ENCODE assay signal across 22 cellular contexts in the genomic region with DNA sequence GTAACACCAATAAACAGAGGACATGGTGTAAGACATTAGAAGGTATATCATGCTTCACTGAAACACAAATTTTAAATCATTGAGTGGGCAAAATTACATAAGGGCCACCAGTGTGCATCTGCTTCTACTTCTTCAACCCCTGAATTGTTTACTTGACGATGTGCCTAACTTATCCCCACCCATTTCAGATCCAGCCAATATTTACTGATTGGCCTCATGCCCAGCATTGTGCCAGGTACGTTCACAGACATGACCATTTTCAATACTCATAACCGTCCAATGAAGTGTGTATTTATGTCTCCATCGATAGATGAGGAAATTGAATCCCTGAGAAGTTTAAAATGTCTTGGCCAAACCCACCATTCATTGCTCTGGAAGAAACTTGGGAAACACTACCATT.
DNase-seq lines count a peak whose midpoint lies in the region; ATAC-seq and TF ChIP-seq lines count a peak whose summit lies in the region.
"Had no signal": no experiment of that assay in that cellular context is flagged by ENCODE, and none has a peak within 500 bp of the region (broad histone marks: within the 10 kb centered on the region; RNA-seq: fewer than 3 reads in every experiment).

No MANE protein-coding gene starts in this region.

- CTCF ChIA-PET in Calu3 (lab: Charles Lee), result no interaction called here

- H3K4me1 Mint-ChIP-seq in Calu3 (ENCODE audit: low read depth, unreplicated experiment), result peaks cover 8% of the 10 kb centered on the region
- H3K4me1 Mint-ChIP-seq: activated B cell treated with CpG ODN at 0.5 μM for 24 hours; CD4-positive, alpha-beta memory T cell; stimulated activated naive CD8-positive, alpha-beta T cell treated with anti-CD3 and anti-CD28 coated beads, Interleukin-15, amount 100 ng/mL, for 72 hours had no signal

- BruUV-seq in Calu3 (replicated peaks; lab: Mats Ljungman, UMichigan), result no TSS peak

- TF ChIP-seq POLR2A in body of pancreas (IDR thresholded peaks at IDR 0.05), result no peak

- H3K4me3 ChIP-seq in body of pancreas, result no peak overlapping the region
- H3K4me3 ChIP-seq: left ventricle myocardium inferior, ovary had no signal

- peaks cover 5% of the 10 kb centered on the region for H3K4me1 ChIP-seq in body of pancreas
- H3K4me1 ChIP-seq: left ventricle myocardium inferior had no signal

- no peaks in the 10 kb centered on the region for H3K9me3 ChIP-seq in body of pancreas
- H3K9me3 ChIP-seq: left ventricle myocardium inferior, ovary had no signal

- intact Hi-C loops in Calu3 (cut with micrococcal nuclease; ENCODE audit: unreplicated experiment) (no loop called here), body of pancreas (cut with DNase I) (no loop called here)

- no peak overlapping the region for H3K27ac ChIP-seq in body of pancreas
- H3K27ac ChIP-seq: left ventricle myocardium inferior, ovary, RWPE1 had no signal

- no peak overlapping the region for H3K27ac Mint-ChIP-seq in Calu3 (ENCODE audit: unreplicated experiment)
- H3K27ac Mint-ChIP-seq: activated B cell treated with CpG ODN at 0.5 μM for 24 hours; CD4-positive, alpha-beta memory T cell; nephron; stimulated activated naive CD8-positive, alpha-beta T cell treated with anti-CD3 and anti-CD28 coated beads, Interleukin-15, amount 100 ng/mL, for 72 hours had no signal

- no peaks in the 10 kb centered on the region for H3K27me3 ChIP-seq in body of pancreas
- H3K27me3 ChIP-seq: ovary had no signal

- H3K36me3 ChIP-seq in body of pancreas (replicated peaks in 1 of 2; ENCODE audit: insufficient read depth in 1 of 2, low read depth in 2 of 2), result no peaks in the 10 kb centered on the region
- H3K36me3 ChIP-seq: left ventricle myocardium inferior, ovary had no signal

- H3K36me3 Mint-ChIP-seq in Calu3 (ENCODE audit: insufficient read depth, unreplicated experiment), result peaks cover 18% of the 10 kb centered on the region
- H3K36me3 Mint-ChIP-seq: CD4-positive, alpha-beta memory T cell had no signal

- ATAC-seq in body of pancreas, result no peak
- ATAC-seq in GM19397 (IDR thresholded peaks at IDR 0.05; ENCODE audit: unreplicated experiment), result no peak
- ATAC-seq: right cardiac atrium; stimulated activated naive CD8-positive, alpha-beta T cell treated with anti-CD3 and anti-CD28 coated beads, Interleukin-15, amount 100 ng/mL, for 72 hours had no signal

- 12 to 19% methylated on average over 4 of the region's 4 CpGs for WGBS in body of pancreas, 2 donors

- no peaks in the 10 kb centered on the region for H3K9me3 Mint-ChIP-seq in Calu3 (ENCODE audit: low read depth, unreplicated experiment)
- H3K9me3 Mint-ChIP-seq: activated B cell treated with CpG ODN at 0.5 μM for 24 hours; stimulated activated naive CD8-positive, alpha-beta T cell treated with anti-CD3 and anti-CD28 coated beads, Interleukin-15, amount 100 ng/mL, for 72 hours had no signal

- no peak for TF ChIP-seq CTCF in Calu3 (IDR thresholded peaks at IDR 0.05; ENCODE audit: unreplicated experiment)
- no peak for TF ChIP-seq CTCF in body of pancreas (IDR thresholded peaks at IDR 0.05)

- peak; percentile 10 for DNase-seq in Calu3
- DNase-seq in HT-29 (ENCODE audit: low spot score), result peak; percentile 27
- DNase-seq in NCI-H345 treated with DMSO at 0.1 percent for 48 hours (lab: John Stamatoyannopoulos, UW; ENCODE audit: unreplicated experiment), result peak; percentile 73
- peak; percentile 10 to 40 (median 24) for DNase-seq in body of pancreas
- DNase-seq in COLO829 (ENCODE audit: low spot score), result no peak
- DNase-seq in GM03348 (ENCODE audit: low spot score), result no peak
- no peak for DNase-seq in pons (ENCODE audit: low spot score)
- DNase-seq: activated B cell treated with CpG ODN at 0.5 μM for 24 hours; activated CD4-positive, alpha-beta T cell treated with anti-CD3 and anti-CD28 coated beads, Interleukin-2, amount 50 U/mL, for 4 hours; activated CD8-positive, alpha-beta memory T cell treated with anti-CD3 and anti-CD28 coated beads, Interleukin-2, amount 50 U/mL, for 4 hours; CD4-positive, alpha-beta memory T cell; foreskin fibroblast; IMR-90; left ventricle myocardium inferior; ovary; right cardiac atrium; stimulated activated naive CD8-positive, alpha-beta T cell treated with anti-CD3 and anti-CD28 coated beads, Interleukin-15, amount 100 ng/mL, for 72 hours; T-helper 9 cell; trophoblast cell had no signal

- H3K27me3 Mint-ChIP-seq in Calu3 (ENCODE audit: unreplicated experiment), result no peaks in the 10 kb centered on the region
- H3K27me3 Mint-ChIP-seq: activated B cell treated with CpG ODN at 0.5 μM for 24 hours; CD4-positive, alpha-beta memory T cell; stimulated activated naive CD8-positive, alpha-beta T cell treated with anti-CD3 and anti-CD28 coated beads, Interleukin-15, amount 100 ng/mL, for 72 hours had no signal

- H3K4me3 Mint-ChIP-seq in Calu3 (ENCODE audit: low read depth, unreplicated experiment), result no peak overlapping the region
- H3K4me3 Mint-ChIP-seq: activated B cell treated with CpG ODN at 0.5 μM for 24 hours; CD4-positive, alpha-beta memory T cell; nephron; stimulated activated naive CD8-positive, alpha-beta T cell treated with anti-CD3 and anti-CD28 coated beads, Interleukin-15, amount 100 ng/mL, for 72 hours had no signal

Comparison
In these comparisons a context has a peak if more than half of its experiments do, and no peak if none do; other contexts are left out.
1. DNase-seq: peak in Calu3 (single experiment), HT-29 (single experiment), NCI-H345 treated with DMSO at 0.1 percent for 48 hours (single experiment) and body of pancreas (4 of 4); none in COLO829 (single experiment), GM03348 (single experiment) and pons (single experiment).